Comparison of ENCODE assay signal across 30 cellular contexts in genomic region chr11:4388221-4388620, GRCh38. TPM values are rescaled to one million over a fixed set of nuclear protein-coding genes. Genes with fewer than 3 reads are reported as not detected.
"Had no signal": no experiment of that assay in that cellular context is flagged by ENCODE, and none has a peak within 500 bp of the region (broad histone marks: within the 10 kb centered on the region; RNA-seq: fewer than 3 reads in every experiment).

No MANE protein-coding gene starts in this region.

- H3K4me3 Mint-ChIP-seq: activated CD4-positive, alpha-beta memory T cell treated with anti-CD3 and anti-CD28 coated beads for 36 hours; activated CD4-positive, alpha-beta T cell treated with anti-CD3 and anti-CD28 coated beads for 36 hours; activated CD4-positive, alpha-beta T cell treated with anti-CD3 and anti-CD28 coated beads, Interleukin-2, amount 10 ng/mL, durations not matched to agents 24 days and 14 days; activated CD8-positive, alpha-beta memory T cell treated with anti-CD3 and anti-CD28 coated beads, Interleukin-2, amount 10 ng/mL, durations not matched to agents 7 days and 5 days; activated CD8-positive, alpha-beta T cell treated with anti-CD3 and anti-CD28 coated beads, Interleukin-2, amount 10 ng/mL, durations not matched to agents 7 days and 5 days; activated naive CD4-positive, alpha-beta T cell treated with anti-CD3 and anti-CD28 coated beads for 36 hours; activated T-cell treated with anti-CD3 and anti-CD28 coated beads, Interleukin-2, amount 50 U/mL, for 4 hours had no signal

- H3K4me1 ChIP-seq: colonic mucosa, foreskin keratinocyte had no signal

- ATAC-seq: activated CD4-positive, alpha-beta T cell treated with anti-CD3 and anti-CD28 coated beads for 36 hours; activated CD8-positive, alpha-beta memory T cell treated with anti-CD3 and anti-CD28 coated beads, Interleukin-2, amount 10 ng/mL, durations not matched to agents 7 days and 5 days; activated CD8-positive, alpha-beta T cell treated with anti-CD3 and anti-CD28 coated beads, Interleukin-2, amount 10 ng/mL, durations not matched to agents 7 days and 5 days; activated T-cell treated with anti-CD3 and anti-CD28 coated beads, Interleukin-2, amount 50 U/mL, for 4 hours; body of pancreas; foreskin keratinocyte; gastrocnemius medialis; heart left ventricle had no signal

- DNase-seq: activated CD4-positive, alpha-beta memory T cell treated with anti-CD3 and anti-CD28 coated beads for 36 hours; activated CD4-positive, alpha-beta T cell treated with anti-CD3 and anti-CD28 coated beads for 36 hours; activated CD4-positive, alpha-beta T cell treated with anti-CD3 and anti-CD28 coated beads, Interleukin-2, amount 10 ng/mL, durations not matched to agents 24 days and 14 days; activated CD4-positive, CD25-positive, alpha-beta regulatory T cell; activated CD4-positive, CD25-positive, alpha-beta regulatory T cell treated with anti-CD3 and anti-CD28 coated beads, Interleukin-2, amount 50 U/mL, for 72 hours; activated CD8-positive, alpha-beta memory T cell treated with anti-CD3 and anti-CD28 coated beads, Interleukin-2, amount 10 ng/mL, durations not matched to agents 7 days and 5 days; activated CD8-positive, alpha-beta memory T cell treated with anti-CD3 and anti-CD28 coated beads, Interleukin-2, amount 50 U/mL, for 4 hours; activated CD8-positive, alpha-beta T cell treated with anti-CD3 and anti-CD28 coated beads, Interleukin-2, amount 10 ng/mL, durations not matched to agents 7 days and 5 days; activated gamma-delta T cell; activated naive CD4-positive, alpha-beta T cell treated with anti-CD3 and anti-CD28 coated beads for 36 hours; activated T-cell treated with anti-CD3 and anti-CD28 coated beads, Interleukin-2, amount 50 U/mL, for 4 hours; adrenal gland; amygdala; aorta; body of pancreas; caudate nucleus; cerebellar nuclear complex; colonic mucosa; effector CD8-positive, alpha-beta T cell; erythroblast; foreskin keratinocyte; gastrocnemius medialis; glutamatergic neuron; heart left ventricle; hypothalamus; T-helper 2 cell had no signal

- H3K9me3 Mint-ChIP-seq: activated CD4-positive, alpha-beta memory T cell treated with anti-CD3 and anti-CD28 coated beads for 36 hours; activated naive CD4-positive, alpha-beta T cell treated with anti-CD3 and anti-CD28 coated beads for 36 hours; activated T-cell treated with anti-CD3 and anti-CD28 coated beads, Interleukin-2, amount 50 U/mL, for 4 hours had no signal

- H3K27me3 Mint-ChIP-seq: activated CD4-positive, alpha-beta memory T cell treated with anti-CD3 and anti-CD28 coated beads for 36 hours; activated CD4-positive, alpha-beta T cell treated with anti-CD3 and anti-CD28 coated beads for 36 hours; activated CD4-positive, alpha-beta T cell treated with anti-CD3 and anti-CD28 coated beads, Interleukin-2, amount 10 ng/mL, durations not matched to agents 24 days and 14 days; activated CD8-positive, alpha-beta memory T cell treated with anti-CD3 and anti-CD28 coated beads, Interleukin-2, amount 10 ng/mL, durations not matched to agents 7 days and 5 days had no signal

- H3K27me3 ChIP-seq: adrenal gland, body of pancreas, colonic mucosa, esophagus muscularis mucosa, foreskin keratinocyte, gastrocnemius medialis, heart left ventricle had no signal

- H3K27ac ChIP-seq: adrenal gland, body of pancreas, colonic mucosa, esophagus muscularis mucosa, foreskin keratinocyte, gastrocnemius medialis, heart left ventricle had no signal

- H3K27ac Mint-ChIP-seq: activated CD4-positive, alpha-beta memory T cell treated with anti-CD3 and anti-CD28 coated beads for 36 hours; activated CD4-positive, alpha-beta T cell treated with anti-CD3 and anti-CD28 coated beads, Interleukin-2, amount 10 ng/mL, durations not matched to agents 24 days and 14 days; activated CD8-positive, alpha-beta memory T cell treated with anti-CD3 and anti-CD28 coated beads, Interleukin-2, amount 10 ng/mL, durations not matched to agents 7 days and 5 days; activated CD8-positive, alpha-beta T cell treated with anti-CD3 and anti-CD28 coated beads, Interleukin-2, amount 10 ng/mL, durations not matched to agents 7 days and 5 days; activated naive CD4-positive, alpha-beta T cell treated with anti-CD3 and anti-CD28 coated beads for 36 hours had no signal

- H3K9me3 ChIP-seq: adrenal gland, body of pancreas, colonic mucosa, esophagus muscularis mucosa, gastrocnemius medialis, heart left ventricle had no signal

- H3K4me3 ChIP-seq: adrenal gland, body of pancreas, colonic mucosa, esophagus muscularis mucosa, gastrocnemius medialis, heart left ventricle had no signal

RNA-seq across cellular contexts. Expression of gene OR52B4, which starts 20.0 kb away (rescaled TPM):
- total RNA-seq: activated CD4-positive, alpha-beta memory T cell treated with anti-CD3 and anti-CD28 coated beads for 36 hours; activated CD4-positive, alpha-beta T cell treated with anti-CD3 and anti-CD28 coated beads for 36 hours; activated CD4-positive, alpha-beta T cell treated with anti-CD3 and anti-CD28 coated beads, Interleukin-2, amount 10 ng/mL, durations not matched to agents 24 days and 14 days; activated CD8-positive, alpha-beta memory T cell treated with anti-CD3 and anti-CD28 coated beads for 36 hours; activated CD8-positive, alpha-beta memory T cell treated with anti-CD3 and anti-CD28 coated beads, Interleukin-2, amount 10 ng/mL, durations not matched to agents 7 days and 5 days; activated CD8-positive, alpha-beta T cell treated with anti-CD3 and anti-CD28 coated beads, Interleukin-2, amount 10 ng/mL, durations not matched to agents 7 days and 5 days; activated naive CD4-positive, alpha-beta T cell treated with anti-CD3 and anti-CD28 coated beads for 36 hours; activated T-cell treated with anti-CD3 and anti-CD28 coated beads, Interleukin-2, amount 50 U/mL, for 4 hours; adrenal gland; aorta; body of pancreas; colonic mucosa; dermis microvascular lymphatic vessel endothelial cell; esophagus muscularis mucosa; foreskin keratinocyte; gastrocnemius medialis; heart left ventricle; T-helper 1 cell treated with Interleukin-12 subunit alpha and Interleukin-12 subunit beta and Interleukin-4 antibody, amounts not matched to agents 30 ng/mL and 1 ng/mL, for 36 hours had no signal
- polyA plus RNA-seq: adrenal gland, aorta, foreskin keratinocyte, heart left ventricle had no signal
